1 cellular context compared by ENCODE assay signal in the genomic region with DNA sequence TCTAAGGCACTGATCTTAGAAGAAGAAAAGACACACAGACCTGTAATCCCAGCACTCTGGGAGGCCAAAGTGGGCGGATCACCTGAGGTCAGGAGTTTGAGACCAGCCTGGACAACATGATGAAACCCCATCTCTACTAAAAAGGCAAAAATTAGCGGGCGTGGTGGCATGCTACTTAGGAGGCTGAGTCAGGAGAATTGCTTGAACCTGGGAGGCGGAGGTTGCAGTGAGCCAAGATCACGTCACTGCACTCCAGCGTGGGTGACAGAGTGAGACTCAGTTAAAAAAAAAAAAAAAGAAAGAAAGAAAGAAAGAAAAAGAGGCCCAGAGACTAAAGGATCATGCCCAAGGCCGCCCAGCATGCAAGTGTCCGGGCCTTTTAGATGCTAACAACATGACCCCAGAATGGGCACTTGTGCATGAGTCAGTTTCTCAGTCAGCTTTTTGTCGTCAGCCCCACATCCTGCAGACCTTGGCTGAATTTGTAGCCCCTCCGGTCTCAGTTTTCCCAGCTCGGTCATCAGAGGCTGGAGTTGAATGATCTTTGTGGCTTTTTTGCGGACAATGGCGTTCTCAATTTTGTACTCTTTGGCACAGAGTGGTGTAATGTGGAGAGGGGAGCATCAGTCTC.
TF ChIP-seq lines count a peak whose summit lies in the region.

No MANE protein-coding gene starts in this region.

TF ChIP-seq in IMR-90, 13 proteins besides CTCF, POLR2A, EP300 and RAD21 (continued from another document):
- TF ChIP-seq, protein P1, sequence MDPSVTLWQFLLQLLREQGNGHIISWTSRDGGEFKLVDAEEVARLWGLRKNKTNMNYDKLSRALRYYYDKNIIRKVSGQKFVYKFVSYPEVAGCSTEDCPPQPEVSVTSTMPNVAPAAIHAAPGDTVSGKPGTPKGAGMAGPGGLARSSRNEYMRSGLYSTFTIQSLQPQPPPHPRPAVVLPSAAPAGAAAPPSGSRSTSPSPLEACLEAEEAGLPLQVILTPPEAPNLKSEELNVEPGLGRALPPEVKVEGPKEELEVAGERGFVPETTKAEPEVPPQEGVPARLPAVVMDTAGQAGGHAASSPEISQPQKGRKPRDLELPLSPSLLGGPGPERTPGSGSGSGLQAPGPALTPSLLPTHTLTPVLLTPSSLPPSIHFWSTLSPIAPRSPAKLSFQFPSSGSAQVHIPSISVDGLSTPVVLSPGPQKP (IDR thresholded peaks at IDR 0.05; ENCODE audit: borderline replicate concordance, low read depth, low read length), result no peak
- no peak for TF ChIP-seq FOS (IDR thresholded peaks at IDR 0.05; ENCODE audit: low read depth, low read length)
- no peak for TF ChIP-seq MXI1 (IDR thresholded peaks at IDR 0.05; ENCODE audit: borderline replicate concordance, low read depth, low read length)
- no peak for TF ChIP-seq CEBPB (IDR thresholded peaks at IDR 0.05; ENCODE audit: low read depth, low read length)
TF ChIP-seq in IMR-90: peak in this region for 0.
